Comparison of ENCODE assay signal across 3 cellular contexts in genomic region chr9:93255994-93256877, GRCh38.
TF ChIP-seq lines count a peak whose summit lies in the region.

No MANE protein-coding gene starts in this region.

TF ChIP-seq in SK-N-SH, 30 proteins besides CTCF, POLR2A, EP300 and RAD21:
- TF ChIP-seq YY1 (IDR thresholded peaks at IDR 0.05; ENCODE audit: low read depth) (no peak), NFIC (IDR thresholded peaks at IDR 0.05; ENCODE audit: borderline replicate concordance) (no peak), USF2 (IDR thresholded peaks at IDR 0.05; ENCODE audit: borderline replicate concordance, low read depth, low read length) (no peak), POLR2AphosphoS5 (IDR thresholded peaks at IDR 0.05; ENCODE audit: low read depth, low read length) (no peak), ZBTB33 (IDR thresholded peaks at IDR 0.05; ENCODE audit: borderline replicate concordance, low read depth) (no peak), TCF12 (IDR thresholded peaks at IDR 0.05) (no peak), GATA2 (CRISPR knock-in tag; IDR thresholded peaks at IDR 0.05) (no peak)

TF ChIP-seq in SK-N-SH treated with all-trans-retinoic acid at 6 μM for 48 hours, 23 proteins besides CTCF, POLR2A, EP300 and RAD21:
- TF ChIP-seq ZNF8 (CRISPR knock-in tag; IDR thresholded peaks at IDR 0.05) (no peak), ZNF565 (CRISPR knock-in tag; conservative IDR thresholded peaks at IDR 0.05; ENCODE audit: low read depth) (no peak), CREB5 (CRISPR knock-in tag; IDR thresholded peaks at IDR 0.05; ENCODE audit: low read depth) (no peak), RARB (CRISPR knock-in tag; IDR thresholded peaks at IDR 0.05) (no peak), ZFP30 (CRISPR knock-in tag; IDR thresholded peaks at IDR 0.05) (no peak)

TF ChIP-seq in HepG2, 621 proteins besides CTCF, POLR2A, EP300 and RAD21:
- no peak for TF ChIP-seq POGK (CRISPR knock-in tag; conservative IDR thresholded peaks at IDR 0.05)
- TF ChIP-seq ATF7-NPFF (CRISPR knock-in tag; IDR thresholded peaks at IDR 0.05; ENCODE audit: low read depth), result no peak
- TF ChIP-seq ZNF138 (CRISPR knock-in tag; IDR thresholded peaks at IDR 0.05; ENCODE audit: low read depth), result no peak
- TF ChIP-seq PBX3 (CRISPR knock-in tag; IDR thresholded peaks at IDR 0.05; ENCODE audit: borderline replicate concordance), result no peak
- TF ChIP-seq NFE2L1 (CRISPR knock-in tag; IDR thresholded peaks at IDR 0.05; ENCODE audit: borderline replicate concordance), result no peak
- no peak for TF ChIP-seq FOSL2 (CRISPR knock-in tag; IDR thresholded peaks at IDR 0.05)
- TF ChIP-seq MNT (IDR thresholded peaks at IDR 0.05), result 0 out of 2 replicates have a peak, but pooled peaks have one; percentile 2
- TF ChIP-seq ZNF616 (CRISPR knock-in tag; IDR thresholded peaks at IDR 0.05; ENCODE audit: low read depth), result no peak
- TF ChIP-seq KDM3A (CRISPR knock-in tag; IDR thresholded peaks at IDR 0.05; ENCODE audit: low read depth), result no peak
- no peak for TF ChIP-seq ZNF512 (CRISPR knock-in tag; IDR thresholded peaks at IDR 0.05)
- no peak for TF ChIP-seq HOMEZ (CRISPR knock-in tag; IDR thresholded peaks at IDR 0.05; ENCODE audit: low read depth)
- no peak for TF ChIP-seq CHD4 (IDR thresholded peaks at IDR 0.05; ENCODE audit: borderline replicate concordance, low read length)
- no peak for TF ChIP-seq ZFP91 (CRISPR knock-in tag; IDR thresholded peaks at IDR 0.05; ENCODE audit: borderline replicate concordance)
- TF ChIP-seq RBM22 (optimal IDR thresholded peaks at IDR 0.05; ENCODE audit: low read length), result peak; percentile 49
